In the genomic region with DNA sequence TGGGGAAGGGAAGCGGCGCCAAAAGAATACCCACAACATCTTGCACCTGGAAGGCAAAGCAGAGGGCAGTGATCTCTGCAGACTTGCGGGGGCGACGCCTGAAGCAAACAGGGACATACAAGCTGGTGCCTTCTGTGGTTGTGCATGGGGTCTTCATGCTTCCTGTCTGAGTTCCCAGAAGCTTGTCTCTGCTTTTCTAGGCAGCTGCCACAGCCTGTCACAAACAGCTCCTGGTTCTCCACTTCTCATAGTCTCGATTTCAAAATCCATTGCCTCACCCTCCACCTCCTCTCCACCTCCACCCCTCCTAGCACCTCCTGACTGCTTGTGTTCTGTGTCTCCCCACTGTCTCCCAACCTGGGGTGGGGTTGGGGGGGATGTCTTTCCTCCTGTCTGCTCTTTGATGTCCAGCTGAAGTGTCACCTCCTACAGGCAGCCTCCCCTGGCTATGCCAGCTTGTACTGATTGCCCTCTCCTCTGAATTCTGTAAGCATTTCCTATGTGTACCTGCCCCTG, we compare ENCODE assay signal across 8 cellular contexts. TPM values are rescaled to one million over a fixed set of nuclear protein-coding genes. Genes with fewer than 3 reads are reported as not detected.
DNase-seq lines count a peak whose midpoint lies in the region; ATAC-seq and TF ChIP-seq lines count a peak whose summit lies in the region.

No MANE protein-coding gene starts in this region.

- H3K27me3 Mint-ChIP-seq in naive B cell, result peaks cover 0 to 7% (median 0%) of the 10 kb centered on the region in 3 donors

- no peaks in the 10 kb centered on the region for H3K27me3 ChIP-seq in ascending aorta

- H3K36me3 ChIP-seq in ES-I3 (ENCODE audit: insufficient read depth, low read length) (no peaks in the 10 kb centered on the region), ascending aorta (no peaks in the 10 kb centered on the region)

- intact Hi-C loops in ascending aorta (cut with DNase I), result loop anchor here (2.0 to 10.0 kb wide), 4 partner anchors 30 to 278 kb away; a partner anchor contains a TSS

- TF ChIP-seq CTCF in ascending aorta (IDR thresholded peaks at IDR 0.05), result no peak

- H3K9me3 Mint-ChIP-seq in naive B cell, result peaks cover 0 to 1% (median 0%) of the 10 kb centered on the region in 7 donors

- H3K27ac Mint-ChIP-seq in naive B cell, result peak overlapping the region; percentile 47 to 90 (median 84)

- H3K4me1 ChIP-seq in ES-I3 (ENCODE audit: insufficient read depth, low read length), result peaks cover 6% of the 10 kb centered on the region; the same call in 1 of the 2 replicates
- peaks cover 7 to 36% of the 10 kb centered on the region in 2 donors for H3K4me1 ChIP-seq in ascending aorta

- H3K4me1 Mint-ChIP-seq in naive B cell, result peaks cover 34 to 47% (median 47%) of the 10 kb centered on the region in 3 donors

- DNase-seq in ascending aorta (ENCODE audit: low spot score in 2 of 2) (no peak), naive B cell (no peak), NCI-H2029 treated with DMSO at 0.1 percent for 48 hours (lab: John Stamatoyannopoulos, UW) (no peak)

- no peak overlapping the region for H3K27ac ChIP-seq in ascending aorta

- peak overlapping the region; percentile 78 to 92 (median 88) for H3K4me3 Mint-ChIP-seq in naive B cell

- ATAC-seq in HG03196 (IDR thresholded peaks at IDR 0.05; ENCODE audit: unreplicated experiment) (peak; percentile 13), naive B cell (ENCODE audit: low read depth in 2 of 2) (no peak), HG02973 (IDR thresholded peaks at IDR 0.05; ENCODE audit: unreplicated experiment) (no peak), GM19351 (IDR thresholded peaks at IDR 0.05; ENCODE audit: unreplicated experiment) (no peak), HG02623 (IDR thresholded peaks at IDR 0.05; ENCODE audit: unreplicated experiment) (no peak)

- H3K9ac ChIP-seq in ES-I3 (ENCODE audit: low read depth, low read length), result peak overlapping the region; percentile 60; the same call in 1 of the 2 replicates

- peak overlapping the region; percentile 41 to 59 for H3K4me3 ChIP-seq in ascending aorta

- H3K9me3 ChIP-seq in ES-I3 (ENCODE audit: control insufficient read depth, insufficient read depth, low read length) (no peaks in the 10 kb centered on the region), ascending aorta (no peaks in the 10 kb centered on the region)

- H3K36me3 Mint-ChIP-seq in naive B cell, result peaks cover 0 to 5% of the 10 kb centered on the region in 2 donors

RNA-seq across cellular contexts. Expression of a gene that starts 1.7 kb away (rescaled TPM):
- total RNA-seq in ascending aorta, result not detected
- under 1 TPM in 1 of 6 donors, not detected in 5; 0.53 TPM for polyA plus RNA-seq in naive B cell (ENCODE audit: low read depth in 6 of 6)

RNA-seq across cellular contexts. Expression of a gene that starts 28.8 kb away (rescaled TPM):
- 47.7 TPM for total RNA-seq in ascending aorta
- polyA plus RNA-seq in naive B cell (ENCODE audit: low read depth in 6 of 6), result 100 to 1,000 TPM in 1 of 6 donors, 10 to 100 TPM in 5; 67.2 to 101 (median 73.2) TPM
